Comparison of ENCODE assay signal across 8 cellular contexts in the genomic region with DNA sequence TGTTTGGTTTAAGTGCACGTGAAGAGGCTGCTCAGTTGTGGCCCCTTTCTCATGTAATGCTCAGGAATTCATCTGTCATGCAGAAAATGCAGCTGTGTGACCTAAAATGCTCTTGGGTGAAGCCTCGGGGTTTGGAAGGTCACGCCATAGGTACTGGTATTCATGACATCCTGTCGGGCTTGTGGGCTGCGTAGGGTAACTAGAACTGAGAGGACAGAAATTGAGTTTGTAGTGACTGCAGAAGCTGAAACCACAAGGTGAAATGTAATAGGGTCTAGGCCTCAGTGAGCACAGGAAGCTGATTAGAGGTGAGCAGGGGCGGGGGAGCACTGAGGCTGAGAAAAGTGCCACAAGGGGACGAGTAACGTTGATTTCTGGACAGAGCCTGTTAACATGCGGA.
DNase-seq lines count a peak whose midpoint lies in the region; ATAC-seq and TF ChIP-seq lines count a peak whose summit lies in the region.

No MANE protein-coding gene starts in this region.

- peaks cover 0 to 10% (median 4%) of the 10 kb centered on the region in 4 donors for H3K4me1 ChIP-seq in esophagus muscularis mucosa

- no peak for TF ChIP-seq EP300 in esophagus muscularis mucosa (IDR thresholded peaks at IDR 0.05)

- H3K9me3 Mint-ChIP-seq in MCF 10A (ENCODE audit: unreplicated experiment) = no peaks in the 10 kb centered on the region

- no peaks in the 10 kb centered on the region for H3K27me3 ChIP-seq in brain microvascular endothelial cell (replicated peaks)
- no peaks in the 10 kb centered on the region for H3K27me3 ChIP-seq in esophagus muscularis mucosa

- H3K4me1 Mint-ChIP-seq in MCF 10A (ENCODE audit: insufficient read depth, unreplicated experiment) = peaks cover under 1% of the 10 kb centered on the region

- H3K36me3 ChIP-seq in brain microvascular endothelial cell (replicated peaks) = no peaks in the 10 kb centered on the region
- H3K36me3 ChIP-seq in esophagus muscularis mucosa = no peaks in the 10 kb centered on the region

- peaks cover 4% of the 10 kb centered on the region for H3K36me3 Mint-ChIP-seq in MCF 10A (ENCODE audit: insufficient read depth, unreplicated experiment)

- H3K9me3 ChIP-seq in esophagus muscularis mucosa = no peaks in the 10 kb centered on the region

- intact Hi-C loops in esophagus muscularis mucosa (cut with DNase I) = no loop called here
- intact Hi-C loops in MCF 10A (cut with micrococcal nuclease) = no loop called here

- TF ChIP-seq CTCF in brain microvascular endothelial cell (IDR thresholded peaks at IDR 0.05; ENCODE audit: low read depth, low read length, missing control alignments) (no peak), esophagus muscularis mucosa (IDR thresholded peaks at IDR 0.05) (no peak), MCF 10A (IDR thresholded peaks at IDR 0.05; ENCODE audit: unreplicated experiment) (no peak)

- POLR2A ChIA-PET in MCF 10A (lab: Yijun Ruan, JAX) = no interaction called here

- peak; percentile 73 for DNase-seq in activated CD8-positive, alpha-beta memory T cell treated with anti-CD3 and anti-CD28 coated beads for 24 hours
- peak; percentile 21 for DNase-seq in stimulated activated CD4-positive, alpha-beta T cell treated with anti-CD3 and anti-CD28 coated beads, Interleukin-4, amount 100 ng/mL, for 24 hours
- DNase-seq in brain microvascular endothelial cell (no peak), DMS153 treated with DMSO at 0.1 percent for 48 hours (lab: John Stamatoyannopoulos, UW; ENCODE audit: unreplicated experiment) (no peak), esophagus muscularis mucosa (ENCODE audit: extremely low spot score) (no peak), MCF 10A (ENCODE audit: unreplicated experiment) (no peak)

- no peak overlapping the region for H3K4me3 Mint-ChIP-seq in MCF 10A (ENCODE audit: unreplicated experiment)

- TF ChIP-seq POLR2A in esophagus muscularis mucosa (IDR thresholded peaks at IDR 0.05; ENCODE audit: low read depth) = no peak

- ATAC-seq in GM19043 (IDR thresholded peaks at IDR 0.05; ENCODE audit: low read depth, unreplicated experiment) (peak; percentile 98), HG02981 (IDR thresholded peaks at IDR 0.05; ENCODE audit: unreplicated experiment) (peak; percentile 97)

- in situ Hi-C loops in brain microvascular endothelial cell (cut with HindIII; ENCODE audit: low pct_ligation_motif_present, low sequenced_read_pairs) = no loop called here

- H3K27me3 Mint-ChIP-seq in MCF 10A (ENCODE audit: insufficient read depth, unreplicated experiment) = peaks cover 14% of the 10 kb centered on the region

- no TSS peak for BruUV-seq in MCF 10A (replicated peaks; lab: Mats Ljungman, UMichigan)

- H3K27ac Mint-ChIP-seq in MCF 10A (ENCODE audit: low read depth, unreplicated experiment) = no peak overlapping the region

- CTCF ChIA-PET in MCF 10A (lab: Yijun Ruan, JAX) = no interaction called here

- 94% methylated on average over 9 of the region's 9 CpGs for WGBS in esophagus muscularis mucosa

- H3K27ac ChIP-seq in brain microvascular endothelial cell = no peak overlapping the region
- no peak overlapping the region for H3K27ac ChIP-seq in esophagus muscularis mucosa (replicated peaks in 1 of 4)

- H3K4me3 ChIP-seq in brain microvascular endothelial cell (ENCODE audit: low read depth, low read length) (no peak overlapping the region), esophagus muscularis mucosa (no peak overlapping the region)

Comparison
In these comparisons a context has a peak if more than half of its experiments do, and no peak if none do; other contexts are left out.
1. DNase-seq: peak in activated CD8-positive, alpha-beta memory T cell treated with anti-CD3 and anti-CD28 coated beads for 24 hours (single experiment) and stimulated activated CD4-positive, alpha-beta T cell treated with anti-CD3 and anti-CD28 coated beads, Interleukin-4, amount 100 ng/mL, for 24 hours (single experiment); none in brain microvascular endothelial cell (single experiment), DMS153 treated with DMSO at 0.1 percent for 48 hours (single experiment), esophagus muscularis mucosa (single experiment) and MCF 10A (single experiment).